In the genomic region with DNA sequence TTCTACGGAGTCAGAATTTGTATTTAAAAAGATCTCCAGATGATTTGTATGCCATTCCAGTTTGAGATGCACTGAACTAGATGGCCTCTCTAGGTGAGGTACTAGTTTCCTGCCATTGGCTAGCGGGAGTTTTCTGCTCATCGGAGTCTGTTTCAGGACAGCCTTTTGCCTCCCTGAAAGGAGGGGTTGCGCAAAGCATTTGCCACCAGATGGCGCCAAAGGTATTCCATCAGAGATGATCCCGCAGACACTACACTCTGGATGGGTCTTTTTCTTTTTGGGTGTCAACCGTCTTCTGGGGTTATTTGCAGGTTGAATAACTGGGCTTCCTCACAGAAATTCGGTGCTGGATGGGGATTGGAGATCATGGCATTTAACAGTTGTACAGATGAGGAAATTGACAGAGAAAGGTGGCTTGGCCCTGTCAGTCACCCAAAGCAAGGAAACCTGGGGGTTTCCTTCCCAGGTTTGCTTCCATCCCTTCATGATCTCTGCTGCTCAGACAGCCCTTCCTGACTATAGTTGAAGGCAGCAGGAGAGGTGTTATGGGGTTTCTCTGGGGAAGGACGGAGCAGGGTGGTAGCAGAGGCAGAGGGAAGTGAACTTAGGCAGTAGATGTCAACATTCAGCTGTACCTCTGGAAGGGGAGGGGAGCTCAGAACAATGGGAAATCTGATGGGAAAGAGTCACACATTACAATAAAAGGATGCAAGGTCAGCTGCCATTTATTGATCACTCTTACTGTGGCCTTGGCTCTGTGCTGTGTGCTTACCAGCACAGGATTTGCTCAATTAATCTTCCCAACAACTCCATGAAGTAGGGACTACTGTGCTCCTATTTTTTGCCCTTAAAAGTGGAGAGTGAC, we compare ENCODE assay signal across 1 cellular context.
TF ChIP-seq lines count a peak whose summit lies in the region.

No MANE protein-coding gene starts in this region.

TF ChIP-seq in GM12878, 131 proteins besides CTCF, POLR2A, EP300 and RAD21 (continued from another document):
- TF ChIP-seq, protein P1, sequence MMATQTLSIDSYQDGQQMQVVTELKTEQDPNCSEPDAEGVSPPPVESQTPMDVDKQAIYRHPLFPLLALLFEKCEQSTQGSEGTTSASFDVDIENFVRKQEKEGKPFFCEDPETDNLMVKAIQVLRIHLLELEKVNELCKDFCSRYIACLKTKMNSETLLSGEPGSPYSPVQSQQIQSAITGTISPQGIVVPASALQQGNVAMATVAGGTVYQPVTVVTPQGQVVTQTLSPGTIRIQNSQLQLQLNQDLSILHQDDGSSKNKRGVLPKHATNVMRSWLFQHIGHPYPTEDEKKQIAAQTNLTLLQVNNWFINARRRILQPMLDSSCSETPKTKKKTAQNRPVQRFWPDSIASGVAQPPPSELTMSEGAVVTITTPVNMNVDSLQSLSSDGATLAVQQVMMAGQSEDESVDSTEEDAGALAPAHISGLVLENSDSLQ (IDR thresholded peaks at IDR 0.05), result 0 out of 2 replicates have a peak, but pooled peaks have one; percentile 47
- TF ChIP-seq YY1 (IDR thresholded peaks at IDR 0.05; ENCODE audit: low read depth, low read length) (peak; percentile 81), SIX5 (IDR thresholded peaks at IDR 0.05; ENCODE audit: low read depth, low read length, severe bottlenecking) (peak; percentile 4), GABPA (IDR thresholded peaks at IDR 0.05; ENCODE audit: low read depth) (no peak), ZZZ3 (IDR thresholded peaks at IDR 0.05; ENCODE audit: control insufficient read depth, insufficient read length, low read depth) (no peak), SMC3 (IDR thresholded peaks at IDR 0.05; ENCODE audit: borderline replicate concordance, low read length) (peak; percentile 96), ZNF217 (IDR thresholded peaks at IDR 0.05) (no peak)
- TF ChIP-seq, protein P2, sequence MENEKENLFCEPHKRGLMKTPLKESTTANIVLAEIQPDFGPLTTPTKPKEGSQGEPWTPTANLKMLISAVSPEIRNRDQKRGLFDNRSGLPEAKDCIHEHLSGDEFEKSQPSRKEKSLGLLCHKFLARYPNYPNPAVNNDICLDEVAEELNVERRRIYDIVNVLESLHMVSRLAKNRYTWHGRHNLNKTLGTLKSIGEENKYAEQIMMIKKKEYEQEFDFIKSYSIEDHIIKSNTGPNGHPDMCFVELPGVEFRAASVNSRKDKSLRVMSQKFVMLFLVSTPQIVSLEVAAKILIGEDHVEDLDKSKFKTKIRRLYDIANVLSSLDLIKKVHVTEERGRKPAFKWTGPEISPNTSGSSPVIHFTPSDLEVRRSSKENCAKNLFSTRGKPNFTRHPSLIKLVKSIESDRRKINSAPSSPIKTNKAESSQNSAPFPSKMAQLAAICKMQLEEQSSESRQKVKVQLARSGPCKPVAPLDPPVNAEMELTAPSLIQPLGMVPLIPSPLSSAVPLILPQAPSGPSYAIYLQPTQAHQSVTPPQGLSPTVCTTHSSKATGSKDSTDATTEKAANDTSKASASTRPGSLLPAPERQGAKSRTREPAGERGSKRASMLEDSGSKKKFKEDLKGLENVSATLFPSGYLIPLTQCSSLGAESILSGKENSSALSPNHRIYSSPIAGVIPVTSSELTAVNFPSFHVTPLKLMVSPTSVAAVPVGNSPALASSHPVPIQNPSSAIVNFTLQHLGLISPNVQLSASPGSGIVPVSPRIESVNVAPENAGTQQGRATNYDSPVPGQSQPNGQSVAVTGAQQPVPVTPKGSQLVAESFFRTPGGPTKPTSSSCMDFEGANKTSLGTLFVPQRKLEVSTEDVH (IDR thresholded peaks at IDR 0.05; ENCODE audit: low read depth, partially characterized antibody), result no peak
